In genomic region chr2:17976871-17977746, GRCh38 we compare ENCODE assay signal across 10 cellular contexts.
DNase-seq lines count a peak whose midpoint lies in the region; ATAC-seq and TF ChIP-seq lines count a peak whose summit lies in the region.
"Had no signal": no experiment of that assay in that cellular context is flagged by ENCODE, and none has a peak within 500 bp of the region (broad histone marks: within the 10 kb centered on the region; RNA-seq: fewer than 3 reads in every experiment).

No MANE protein-coding gene starts in this region.

- ATAC-seq in heart left ventricle: peak; percentile 82 to 92 (median 89)
- ATAC-seq in GM21723 (IDR thresholded peaks at IDR 0.05; ENCODE audit: unreplicated experiment): no peak
- ATAC-seq: left colon had no signal

- H3K27me3 ChIP-seq in adipocyte (replicated peaks; ENCODE audit: control insufficient read depth, insufficient read depth, low read length) (no peaks in the 10 kb centered on the region), heart left ventricle (no peaks in the 10 kb centered on the region), sigmoid colon (no peaks in the 10 kb centered on the region)

- H3K27ac ChIP-seq in heart left ventricle: peak overlapping the region in 9 of 12 donors; percentile 8 to 63 (median 37)
- peak overlapping the region; percentile 72 to 87 (median 74) for H3K27ac ChIP-seq in sigmoid colon
- H3K27ac ChIP-seq in caudate nucleus (ENCODE audit: low read depth, low read length): no peak overlapping the region

- H3K9me3 ChIP-seq in adipocyte (ENCODE audit: control insufficient read depth, low read length): no peaks in the 10 kb centered on the region
- H3K9me3 ChIP-seq in heart left ventricle: peaks cover 0 to 10% (median 0%) of the 10 kb centered on the region in 12 donors
- no peaks in the 10 kb centered on the region for H3K9me3 ChIP-seq in sigmoid colon

- intact Hi-C loops in heart left ventricle (cut with DNase I) (no loop called here), sigmoid colon (cut with DNase I) (loop anchor here (2.0 kb wide), 1 partner anchor 98 kb away; the partner anchor contains the start of gene KCNS3)

- TF ChIP-seq CTCF in heart left ventricle (IDR thresholded peaks at IDR 0.05) (no peak), sigmoid colon (IDR thresholded peaks at IDR 0.05) (no peak)

- DNase-seq in EH (ENCODE audit: low read depth): peak; percentile 99
- peak; percentile 92 for DNase-seq in adipocyte (ENCODE audit: low read depth)
- DNase-seq in heart left ventricle: peak in 3 of 5 donors; percentile 19 to 30 (median 22)
- DNase-seq in sigmoid colon: peak; percentile 86
- no peak for DNase-seq in SHP77 (lab: John Stamatoyannopoulos, UW)
- no peak for DNase-seq in caudate nucleus (lab: John Stamatoyannopoulos, UW)
- no peak for DNase-seq in activated naive CD4-positive, alpha-beta T cell treated with Interleukin-2 at 50 U/mL for 16 hours
- DNase-seq: stimulated activated CD4-positive, alpha-beta T cell treated with anti-CD3 and anti-CD28 coated beads, Interleukin-4, amount 100 ng/mL, for 24 hours had no signal

- WGBS in heart left ventricle, 4 donors: 52 to 67% (median 57%) methylated on average over 6 of the region's 6 CpGs
- 67 to 70% methylated on average over 6 of the region's 6 CpGs for WGBS in sigmoid colon, 2 donors

- TF ChIP-seq POLR2A in heart left ventricle (IDR thresholded peaks at IDR 0.05) (no peak), sigmoid colon (IDR thresholded peaks at IDR 0.05) (no peak)

- peak overlapping the region; percentile 63 for H3K4me3 ChIP-seq in adipocyte (ENCODE audit: low read length)
- no peak overlapping the region for H3K4me3 ChIP-seq in heart left ventricle
- H3K4me3 ChIP-seq in sigmoid colon: no peak overlapping the region

- H3K36me3 ChIP-seq in adipocyte (ENCODE audit: control insufficient read depth, insufficient read depth, low read length, severe bottlenecking) (no peaks in the 10 kb centered on the region), heart left ventricle (no peaks in the 10 kb centered on the region), sigmoid colon (no peaks in the 10 kb centered on the region)

- TF ChIP-seq EP300 in sigmoid colon (IDR thresholded peaks at IDR 0.05): peak in 3 of 4 donors; percentile 41 to 68 (median 65)

- no peak overlapping the region for H3K9ac ChIP-seq in adipocyte (ENCODE audit: low read length)

- H3K4me1 ChIP-seq in adipocyte (ENCODE audit: control insufficient read depth, insufficient read depth, low read length) (peaks cover 21% of the 10 kb centered on the region), heart left ventricle (peaks cover 0 to 12% (median 2%) of the 10 kb centered on the region in 12 donors), sigmoid colon (peaks cover 0 to 55% (median 43%) of the 10 kb centered on the region in 4 donors)

Comparison
In these comparisons a context has a peak if more than half of its experiments do, and no peak if none do; other contexts are left out.
1. DNase-seq: peak in EH (single experiment), adipocyte (single experiment), heart left ventricle (3 of 5) and sigmoid colon (single experiment); none in SHP77 (0 of 2), caudate nucleus (0 of 61) and activated naive CD4-positive, alpha-beta T cell treated with Interleukin-2 at 50 U/mL for 16 hours (single experiment).